In genomic region chr3:138114988-138115971, GRCh38 we compare ENCODE assay signal across 1 cellular context.
TF ChIP-seq lines count a peak whose summit lies in the region.

Gene DZIP1L (minus strand): TSS chr3:138115608. CDS start chr3:138103971, 11,637 bp downstream.

TF ChIP-seq in HEK293, 187 proteins besides CTCF, POLR2A, EP300 and RAD21 (continued from another document and continues in another):
- TF ChIP-seq ZBTB6 (tag by site-specific recombination; IDR thresholded peaks at IDR 0.05) (peak; percentile 88), ZNF146 (tag by site-specific recombination; IDR thresholded peaks at IDR 0.05) (no peak), ZNF114 (tag by site-specific recombination; IDR thresholded peaks at IDR 0.05) (no peak), ZNF596 (tag by site-specific recombination; IDR thresholded peaks at IDR 0.05) (no peak), ZNF792 (tag by site-specific recombination; IDR thresholded peaks at IDR 0.05) (no peak), PRDM1 (tag by site-specific recombination; IDR thresholded peaks at IDR 0.05) (no peak), GLI4 (tag by site-specific recombination; IDR thresholded peaks at IDR 0.05) (no peak), AEBP2 (tag by site-specific recombination; IDR thresholded peaks at IDR 0.05; ENCODE audit: borderline replicate concordance) (no peak), ZNF26 (tag by site-specific recombination; IDR thresholded peaks at IDR 0.05) (no peak), ZNF645 (tag by site-specific recombination; IDR thresholded peaks at IDR 0.05) (no peak), ZSCAN5A (tag by site-specific recombination; IDR thresholded peaks at IDR 0.05) (no peak), ZNF211 (tag by site-specific recombination; IDR thresholded peaks at IDR 0.05; ENCODE audit: low read depth) (no peak), SP7 (tag by site-specific recombination; IDR thresholded peaks at IDR 0.05) (0 out of 2 replicates have a peak, but pooled peaks have one; percentile 35), ZNF341 (tag by site-specific recombination; IDR thresholded peaks at IDR 0.05; ENCODE audit: low read depth) (peak; percentile 98), ZNF362 (tag by site-specific recombination; IDR thresholded peaks at IDR 0.05) (no peak), ZNF518A (tag by site-specific recombination; conservative IDR thresholded peaks at IDR 0.05; ENCODE audit: low read depth) (no peak), KLF17 (tag by site-specific recombination; IDR thresholded peaks at IDR 0.05) (peak; percentile 71; the same call in 1 of the 2 replicates), ZBTB26 (tag by site-specific recombination; optimal IDR thresholded peaks at IDR 0.05) (peak; percentile 84), ZBTB49 (tag by site-specific recombination; IDR thresholded peaks at IDR 0.05; ENCODE audit: low read depth) (no peak), ZNF701 (tag by site-specific recombination; IDR thresholded peaks at IDR 0.05) (no peak), EGR2 (tag by site-specific recombination; IDR thresholded peaks at IDR 0.05; ENCODE audit: low read depth) (peak; percentile 71), ZNF24 (tag by site-specific recombination; IDR thresholded peaks at IDR 0.05) (no peak), ZNF280C (tag by site-specific recombination; IDR thresholded peaks at IDR 0.05) (no peak), YY1 (tag by site-specific recombination; IDR thresholded peaks at IDR 0.05) (0 out of 2 replicates have a peak, but pooled peaks have one; percentile 8), GFI1B (tag by site-specific recombination; IDR thresholded peaks at IDR 0.05) (no peak), PRDM10 (tag by site-specific recombination; IDR thresholded peaks at IDR 0.05) (peak; percentile 99), ZSCAN16 (tag by site-specific recombination; IDR thresholded peaks at IDR 0.05) (no peak), SCRT1 (tag by site-specific recombination; IDR thresholded peaks at IDR 0.05; ENCODE audit: borderline replicate concordance) (no peak)
